Comparison of ENCODE assay signal across 17 cellular contexts in the genomic region with DNA sequence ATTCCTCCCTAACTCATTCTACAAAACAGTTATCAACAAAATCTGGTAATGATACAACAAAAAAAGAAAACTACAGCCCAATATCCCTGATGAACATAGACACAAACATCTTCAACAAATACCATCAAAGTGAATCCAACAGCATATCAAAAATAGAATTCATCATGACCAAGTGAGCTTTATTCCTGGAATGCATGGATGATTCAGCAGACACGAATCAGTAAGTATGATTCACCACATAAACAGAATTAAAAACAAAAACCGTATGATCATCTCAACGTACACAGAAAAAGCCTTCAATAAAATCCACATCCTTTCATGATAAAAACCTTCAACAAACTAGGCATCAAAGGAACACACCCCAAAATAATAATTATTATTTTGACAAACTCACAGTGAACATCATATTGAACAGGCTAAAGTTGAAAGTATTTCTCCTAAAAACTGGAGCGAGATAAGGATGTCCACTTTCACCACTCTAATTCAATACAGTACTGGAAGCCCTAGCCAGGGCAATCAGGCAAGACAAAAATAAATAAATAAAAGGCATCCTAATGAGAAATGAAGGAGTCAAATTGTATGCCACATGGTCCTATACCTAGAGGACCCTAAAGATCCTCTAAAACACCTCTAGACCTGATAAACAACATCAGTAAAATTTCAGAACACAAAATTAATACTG.
A peak's percentile ranks its signal among the peaks of the same experiment; 100 is the strongest.
DNase-seq lines count a peak whose midpoint lies in the region; ATAC-seq and TF ChIP-seq lines count a peak whose summit lies in the region.
"Had no signal": no experiment of that assay in that cellular context is flagged by ENCODE, and none has a peak within 500 bp of the region (broad histone marks: within the 10 kb centered on the region; RNA-seq: fewer than 3 reads in every experiment).

No MANE protein-coding gene starts in this region.

- peak; percentile 52 for DNase-seq in AG08395 (ENCODE audit: low spot score)
- peak; percentile 78 for DNase-seq in HT1080 (ENCODE audit: low read depth)
- peak; percentile 67 for DNase-seq in brain microvascular endothelial cell
- peak; percentile 25 for DNase-seq in kidney epithelial cell (ENCODE audit: low read depth)
- no peak for DNase-seq in activated naive CD4-positive, alpha-beta T cell treated with anti-CD3 and anti-CD28 coated beads, Interleukin-2, amount 10 ng/mL, durations not matched to agents 7 days and 5 days
- DNase-seq in NOMO-1 treated with dmso at 0.1 percent for 144 hours (lab: John Stamatoyannopoulos, UW; ENCODE audit: unreplicated experiment): no peak
- DNase-seq in spleen: no peak
- DNase-seq: activated CD4-positive, alpha-beta T cell treated with anti-CD3 and anti-CD28 coated beads for 36 hours; activated effector memory CD4-positive, alpha-beta T cell treated with Interleukin-2 at 50 U/mL for 16 hours; H9; heart right ventricle; NCI-H446 treated with DMSO at 0.1 percent for 48 hours; retina; SJCRH30; tibial artery had no signal

- no peak overlapping the region for H3K4me3 Mint-ChIP-seq in activated naive CD4-positive, alpha-beta T cell treated with anti-CD3 and anti-CD28 coated beads, Interleukin-2, amount 10 ng/mL, durations not matched to agents 7 days and 5 days
- H3K4me3 Mint-ChIP-seq: activated CD4-positive, alpha-beta T cell treated with anti-CD3 and anti-CD28 coated beads for 36 hours; CD14-positive monocyte; H9 had no signal

- H3K4me3 ChIP-seq in brain microvascular endothelial cell (ENCODE audit: low read depth, low read length): no peak overlapping the region
- no peak overlapping the region for H3K4me3 ChIP-seq in kidney epithelial cell (ENCODE audit: low read depth, low read length)
- H3K4me3 ChIP-seq in spleen: no peak overlapping the region
- H3K4me3 ChIP-seq: heart right ventricle, SJCRH30, tibial artery had no signal

- intact Hi-C loops in spleen (cut with DNase I; ENCODE audit: low total_unique reads): no loop called here

- ATAC-seq in GM21717 (IDR thresholded peaks at IDR 0.05; ENCODE audit: unreplicated experiment): no peak
- ATAC-seq: activated CD4-positive, alpha-beta T cell treated with anti-CD3 and anti-CD28 coated beads for 36 hours; heart right ventricle had no signal

- H3K27ac Mint-ChIP-seq in activated naive CD4-positive, alpha-beta T cell treated with anti-CD3 and anti-CD28 coated beads, Interleukin-2, amount 10 ng/mL, durations not matched to agents 7 days and 5 days: no peak overlapping the region
- H3K27ac Mint-ChIP-seq: activated CD4-positive, alpha-beta T cell treated with anti-CD3 and anti-CD28 coated beads for 36 hours; CD14-positive monocyte; H9 had no signal

- no peaks in the 10 kb centered on the region for H3K4me1 Mint-ChIP-seq in activated naive CD4-positive, alpha-beta T cell treated with anti-CD3 and anti-CD28 coated beads, Interleukin-2, amount 10 ng/mL, durations not matched to agents 7 days and 5 days
- H3K4me1 Mint-ChIP-seq: activated CD4-positive, alpha-beta T cell treated with anti-CD3 and anti-CD28 coated beads for 36 hours; CD14-positive monocyte; H9 had no signal

- 67 to 87% (median 73%) methylated on average over 4 of the region's 4 CpGs for WGBS in spleen, 5 donors

- H3K27me3 ChIP-seq in brain microvascular endothelial cell (replicated peaks) (no peaks in the 10 kb centered on the region), kidney epithelial cell (ENCODE audit: control insufficient read depth, insufficient read depth, low read length) (no peaks in the 10 kb centered on the region), spleen (replicated peaks in 1 of 7) (no peaks in the 10 kb centered on the region)
- H3K27me3 ChIP-seq: heart right ventricle, SJCRH30, tibial artery had no signal

- H3K9me3 ChIP-seq in spleen: no peaks in the 10 kb centered on the region
- H3K9me3 ChIP-seq: heart right ventricle, SJCRH30, tibial artery had no signal

- no peaks in the 10 kb centered on the region for H3K27me3 Mint-ChIP-seq in activated naive CD4-positive, alpha-beta T cell treated with anti-CD3 and anti-CD28 coated beads, Interleukin-2, amount 10 ng/mL, durations not matched to agents 7 days and 5 days
- H3K27me3 Mint-ChIP-seq: activated CD4-positive, alpha-beta T cell treated with anti-CD3 and anti-CD28 coated beads for 36 hours had no signal

- H3K36me3 ChIP-seq in brain microvascular endothelial cell (replicated peaks) (no peaks in the 10 kb centered on the region), kidney epithelial cell (ENCODE audit: control insufficient read depth, insufficient read depth, low read length) (no peaks in the 10 kb centered on the region), spleen (no peaks in the 10 kb centered on the region)
- H3K36me3 ChIP-seq: heart right ventricle, SJCRH30, tibial artery had no signal

- CTCF ChIA-PET in activated naive CD4-positive, alpha-beta T cell treated with anti-CD3 and anti-CD28 coated beads, Interleukin-2, amount 10 ng/mL, durations not matched to agents 7 days and 5 days (lab: Charles Lee): no interaction called here

- no peaks in the 10 kb centered on the region for H3K4me1 ChIP-seq in spleen
- H3K4me1 ChIP-seq: tibial artery had no signal

- in situ Hi-C loops in brain microvascular endothelial cell (cut with HindIII; ENCODE audit: low pct_ligation_motif_present, low sequenced_read_pairs): no loop called here

- no peak for TF ChIP-seq POLR2A in spleen (IDR thresholded peaks at IDR 0.05)

- H3K27ac ChIP-seq in brain microvascular endothelial cell (peak overlapping the region; percentile 50), spleen (no peak overlapping the region)
- H3K27ac ChIP-seq: heart right ventricle, SJCRH30, tibial artery had no signal

- no peak for TF ChIP-seq CTCF in brain microvascular endothelial cell (IDR thresholded peaks at IDR 0.05; ENCODE audit: low read depth, low read length, missing control alignments)
- TF ChIP-seq CTCF in kidney epithelial cell (IDR thresholded peaks at IDR 0.05; ENCODE audit: insufficient read depth, low read length, poor library complexity, severe bottlenecking): no peak
- TF ChIP-seq CTCF in spleen (IDR thresholded peaks at IDR 0.05 in 8 of 11, conservative IDR thresholded peaks at IDR 0.05 in 3 of 11): no peak

- no peaks in the 10 kb centered on the region for H3K9me3 Mint-ChIP-seq in activated naive CD4-positive, alpha-beta T cell treated with anti-CD3 and anti-CD28 coated beads, Interleukin-2, amount 10 ng/mL, durations not matched to agents 7 days and 5 days

- no peaks in the 10 kb centered on the region for H3K36me3 Mint-ChIP-seq in activated naive CD4-positive, alpha-beta T cell treated with anti-CD3 and anti-CD28 coated beads, Interleukin-2, amount 10 ng/mL, durations not matched to agents 7 days and 5 days
- H3K36me3 Mint-ChIP-seq: CD14-positive monocyte had no signal

Comparison
In these comparisons a context has a peak if more than half of its experiments do, and no peak if none do; other contexts are left out.
1. DNase-seq: peak in AG08395 (single experiment), HT1080 (single experiment), brain microvascular endothelial cell (single experiment) and kidney epithelial cell (single experiment); none in activated naive CD4-positive, alpha-beta T cell treated with anti-CD3 and anti-CD28 coated beads, Interleukin-2, amount 10 ng/mL, durations not matched to agents 7 days and 5 days (single experiment), NOMO-1 treated with dmso at 0.1 percent for 144 hours (single experiment) and spleen (single experiment).